ENCODE assay signal across 9 cellular contexts in genomic region chr12:1518763-1519516, GRCh38.
DNase-seq lines count a peak whose midpoint lies in the region; ATAC-seq, FAIRE-seq and TF ChIP-seq lines count a peak whose summit lies in the region.
"Had no signal": no experiment of that assay in that cellular context is flagged by ENCODE, and none has a peak within 500 bp of the region (broad histone marks: within the 10 kb centered on the region; RNA-seq: fewer than 3 reads in every experiment).

No MANE protein-coding gene starts in this region.

- TF ChIP-seq CTCF in H1 (IDR thresholded peaks at IDR 0.05; ENCODE audit: control extremely low read depth in 1 of 3, insufficient read depth in 1 of 3, low read depth in 1 of 3, low read length in 3 of 3), result no peak
- no peak for TF ChIP-seq CTCF in parathyroid adenoma (IDR thresholded peaks at IDR 0.05)
- TF ChIP-seq CTCF in esophagus muscularis mucosa (IDR thresholded peaks at IDR 0.05), result no peak

- H3K23ac ChIP-seq in H1 (ENCODE audit: insufficient read length), result no peak overlapping the region

- H3K4me2 ChIP-seq in H1 (ENCODE audit: insufficient read depth in 1 of 2, low read depth in 2 of 2, low read length in 2 of 2) (no peak overlapping the region), parathyroid adenoma (ENCODE audit: low read length) (no peak overlapping the region)

- no peak overlapping the region for H3K14ac ChIP-seq in H1 (ENCODE audit: insufficient read length)

- no peak for TF ChIP-seq RAD21 in H1 (IDR thresholded peaks at IDR 0.05 in 1 of 2, conservative IDR thresholded peaks at IDR 0.05 in 1 of 2; ENCODE audit: low read depth in 2 of 2, low read length in 2 of 2)

- H4K5ac ChIP-seq in H1 (ENCODE audit: insufficient read length, low read depth, low read length), result no peak overlapping the region

- H2BK15ac ChIP-seq in H1 (ENCODE audit: low read length), result peak overlapping the region; percentile 61; the same call in 1 of the 2 replicates

- H3K23me2 ChIP-seq in H1 (ENCODE audit: low read depth, low read length), result no peaks in the 10 kb centered on the region

- H3K4me1 ChIP-seq in H1 (replicated peaks in 1 of 4; ENCODE audit: control insufficient read depth in 3 of 4, insufficient read depth in 4 of 4, low read length in 3 of 4) (peaks cover 0 to 10% (median 8%) of the 10 kb centered on the region in 4 experiments; a peak in 6 of 7 replicates), parathyroid adenoma (peaks cover 8% of the 10 kb centered on the region), esophagus muscularis mucosa (peaks cover 0 to 13% (median 11%) of the 10 kb centered on the region in 4 donors)

- H2BK120ac ChIP-seq in H1 (replicated peaks; ENCODE audit: low read depth, low read length), result no peak overlapping the region

- no peak overlapping the region for H2BK20ac ChIP-seq in H1 (ENCODE audit: low read length)

- no peak overlapping the region for H3K4ac ChIP-seq in H1 (replicated peaks; ENCODE audit: insufficient read length, low read depth, low read length)

- H3K4me3 ChIP-seq in H1 (ENCODE audit: extremely low read depth in 1 of 4, insufficient read depth in 2 of 4, low read depth in 3 of 4, low read length in 4 of 4) (no peak overlapping the region), parathyroid adenoma (ENCODE audit: low read depth, low read length) (no peak overlapping the region), esophagus muscularis mucosa (no peak overlapping the region)

- no peak overlapping the region for H4K91ac ChIP-seq in H1 (replicated peaks; ENCODE audit: insufficient read length, low read length)

- TF ChIP-seq EP300 in H1 (IDR thresholded peaks at IDR 0.05; ENCODE audit: borderline replicate concordance in 1 of 2, low read depth in 2 of 2, low read length in 2 of 2) (no peak), esophagus muscularis mucosa (IDR thresholded peaks at IDR 0.05) (no peak)

- TF ChIP-seq POLR2A in H54 (IDR thresholded peaks at IDR 0.05; ENCODE audit: low read depth, low read length), result no peak
- no peak for TF ChIP-seq POLR2A in H1 (IDR thresholded peaks at IDR 0.05; ENCODE audit: control extremely low read depth in 1 of 2, low read depth in 2 of 2, low read length in 2 of 2)
- TF ChIP-seq POLR2A in esophagus muscularis mucosa (IDR thresholded peaks at IDR 0.05; ENCODE audit: low read depth), result no peak

- H2AK5ac ChIP-seq in H1 (ENCODE audit: low read depth, low read length), result no peak overlapping the region

- intact Hi-C loops in esophagus muscularis mucosa (cut with DNase I), result no loop called here

- no peak overlapping the region for H3K9ac ChIP-seq in H1 (replicated peaks in 1 of 4; ENCODE audit: extremely low read depth in 1 of 4, low read depth in 3 of 4, low read length in 3 of 4)
- no peak overlapping the region for H3K9ac ChIP-seq in parathyroid adenoma

- peak overlapping the region; percentile 60; the same call in 1 of the 2 replicates for H3K18ac ChIP-seq in H1 (ENCODE audit: extremely low read depth, low read length)

- no peak overlapping the region for H3K27ac ChIP-seq in H1 (ENCODE audit: low read depth, low read length)
- no peak overlapping the region for H3K27ac ChIP-seq in parathyroid adenoma
- no peak overlapping the region for H3K27ac ChIP-seq in esophagus muscularis mucosa (replicated peaks in 1 of 4)

- H2BK5ac ChIP-seq in H1 (ENCODE audit: low read depth, low read length), result no peak overlapping the region

- H3K27me3 ChIP-seq in H1 (replicated peaks in 1 of 4; ENCODE audit: control insufficient read depth in 3 of 4, extremely low read depth in 1 of 4, insufficient read depth in 3 of 4, low read length in 3 of 4) (peaks cover 0 to 4% (median 2%) of the 10 kb centered on the region in 4 experiments; a peak in 2 of 7 replicates), parathyroid adenoma (ENCODE audit: control insufficient read depth, insufficient read depth, low read length) (no peaks in the 10 kb centered on the region), esophagus muscularis mucosa (peaks cover 0 to 8% (median 0%) of the 10 kb centered on the region in 4 donors)

- H3K79me1 ChIP-seq in H1 (ENCODE audit: low read depth, low read length), result no peaks in the 10 kb centered on the region

- no peaks in the 10 kb centered on the region for H4K20me1 ChIP-seq in H1 (replicated peaks in 1 of 2; ENCODE audit: control insufficient read depth in 1 of 2, insufficient read depth in 2 of 2, low read length in 2 of 2)

- no peak overlapping the region for H2BK12ac ChIP-seq in H1 (ENCODE audit: low read depth, low read length)

- FAIRE-seq in H54 (lab: Jason Lieb, UNC) (peak; percentile 93), H1 (lab: Jason Lieb, UNC) (no peak)

- H3K9me3 ChIP-seq in H1 (ENCODE audit: insufficient read depth in 2 of 2, low read depth in 1 of 2, low read length in 1 of 2), result peaks cover 0 to 2% of the 10 kb centered on the region in 2 experiments; a peak in 1 of 4 replicates
- H3K9me3 ChIP-seq in parathyroid adenoma (ENCODE audit: control insufficient read depth, low read length), result no peaks in the 10 kb centered on the region
- peaks cover 0 to 13% (median 5%) of the 10 kb centered on the region in 4 donors for H3K9me3 ChIP-seq in esophagus muscularis mucosa

- POLR2A ChIA-PET in H1 (lab: Charles Lee; ENCODE audit: partially characterized antibody), result interaction anchor here (0.9 kb wide), 1 partner anchor 74 kb away, joined by 3 read pairs; no protein-coding TSS in a partner anchor

- no peak overlapping the region for H4K8ac ChIP-seq in H1 (ENCODE audit: extremely low read depth, insufficient read depth, low read length)

- H2AFZ ChIP-seq in H1 (ENCODE audit: low read length) (no peak overlapping the region), parathyroid adenoma (peak overlapping the region; percentile 57)

- H3K79me2 ChIP-seq in H1 (ENCODE audit: control insufficient read depth in 1 of 2, insufficient read depth in 2 of 2, low read length in 2 of 2) (no peaks in the 10 kb centered on the region), parathyroid adenoma (no peaks in the 10 kb centered on the region)

- 85% methylated on average over 22 of the region's 23 CpGs; no CpG with 5 or more reads in 1 of the 2 experiments for WGBS in H1 (ENCODE audit: extremely low coverage in 1 of 2, insufficient coverage in 1 of 2, insufficient read length in 1 of 2, insufficient replicate concordance in 2 of 2, low coverage in 1 of 2, low lambda C conversion rate in 2 of 2, missing lambda C conversion rate in 1 of 2), 2 experiments
- WGBS in esophagus muscularis mucosa, result 60% methylated on average over 19 of the region's 23 CpGs

- no peak for ATAC-seq in GM19324 (IDR thresholded peaks at IDR 0.05; ENCODE audit: low FRiP score, unreplicated experiment)

- DNase-seq in H54 (ENCODE audit: insufficient read length, low spot score) (peak; percentile 64), NCI-H446 (lab: John Stamatoyannopoulos, UW) (peak; percentile 16 to 34), H1 (ENCODE audit: low read depth in 1 of 2, low spot score in 2 of 2) (no peak), HuH-7.5 (ENCODE audit: low spot score) (no peak), ureter (ENCODE audit: low spot score) (no peak), esophagus muscularis mucosa (ENCODE audit: extremely low spot score) (no peak)
- DNase-seq: KG1 had no signal

- H3K36me3 ChIP-seq in H1 (ENCODE audit: control insufficient read depth in 2 of 4, insufficient read depth in 4 of 4, low read length in 3 of 4), result no peaks in the 10 kb centered on the region
- H3K36me3 ChIP-seq in parathyroid adenoma (ENCODE audit: control insufficient read depth, insufficient read depth, low read length), result no peaks in the 10 kb centered on the region
- no peaks in the 10 kb centered on the region for H3K36me3 ChIP-seq in esophagus muscularis mucosa

- CTCF ChIA-PET in H1 (lab: Charles Lee; ENCODE audit: partially characterized antibody), result interaction anchor here (0.6 to 5.2 kb wide), 10 partner anchors 14 to 503 kb away, joined by 3 to 88 read pairs (median 4); no protein-coding TSS in a partner anchor

- H3K56ac ChIP-seq in H1 (replicated peaks; ENCODE audit: insufficient read length, low read depth, low read length), result no peak overlapping the region

TF ChIP-seq in H1, 55 proteins besides CTCF, POLR2A, EP300 and RAD21:
- TF ChIP-seq CHD2 (IDR thresholded peaks at IDR 0.05; ENCODE audit: low read length), result no peak
- no peak for TF ChIP-seq ZNF274 (IDR thresholded peaks at IDR 0.05; ENCODE audit: borderline replicate concordance, extremely low read depth, low read length)
- TF ChIP-seq SUZ12 (IDR thresholded peaks at IDR 0.05; ENCODE audit: low read length), result no peak
- TF ChIP-seq CEBPB (IDR thresholded peaks at IDR 0.05; ENCODE audit: low read depth, low read length), result no peak
- TF ChIP-seq CBX8 (IDR thresholded peaks at IDR 0.05; ENCODE audit: borderline replicate concordance, low read depth, low read length), result no peak

Comparison
In these comparisons a context has a peak if more than half of its experiments do, and no peak if none do; other contexts are left out.
1. DNase-seq: peak in H54 (single experiment) and NCI-H446 (2 of 2); none in H1 (0 of 2), HuH-7.5 (single experiment), ureter (single experiment) and esophagus muscularis mucosa (single experiment).